11 cellular contexts compared by ENCODE assay signal in genomic region chr14:49961270-49962222, GRCh38.
DNase-seq lines count a peak whose midpoint lies in the region; ATAC-seq, FAIRE-seq and TF ChIP-seq lines count a peak whose summit lies in the region.
"Had no signal": no experiment of that assay in that cellular context is flagged by ENCODE, and none has a peak within 500 bp of the region (broad histone marks: within the 10 kb centered on the region; RNA-seq: fewer than 3 reads in every experiment).

No MANE protein-coding gene starts in this region.

- H3K27me3 Mint-ChIP-seq in activated CD8-positive, alpha-beta memory T cell treated with anti-CD3 and anti-CD28 coated beads, Interleukin-2, amount 10 ng/mL, durations not matched to agents 7 days and 5 days: no peaks in the 10 kb centered on the region
- no peaks in the 10 kb centered on the region for H3K27me3 Mint-ChIP-seq in stimulated activated naive CD8-positive, alpha-beta T cell treated with anti-CD3 and anti-CD28 coated beads, Interleukin-15, Interleukin-2, amounts not matched to agents 100 ng/mL and 50 ng/mL, for 24 hours

- peak overlapping the region; percentile 56 for H3K4me2 ChIP-seq in GM12878 (ENCODE audit: control insufficient read depth, insufficient read depth)

- no peak overlapping the region for H3K4me3 Mint-ChIP-seq in activated CD8-positive, alpha-beta memory T cell treated with anti-CD3 and anti-CD28 coated beads, Interleukin-2, amount 10 ng/mL, durations not matched to agents 7 days and 5 days
- H3K4me3 Mint-ChIP-seq in stimulated activated naive CD8-positive, alpha-beta T cell treated with anti-CD3 and anti-CD28 coated beads, Interleukin-15, Interleukin-2, amounts not matched to agents 100 ng/mL and 50 ng/mL, for 24 hours: no peak overlapping the region

- H3K4me1 Mint-ChIP-seq in activated CD8-positive, alpha-beta memory T cell treated with anti-CD3 and anti-CD28 coated beads, Interleukin-2, amount 10 ng/mL, durations not matched to agents 7 days and 5 days: peaks cover 24% of the 10 kb centered on the region
- H3K4me1 Mint-ChIP-seq in stimulated activated naive CD8-positive, alpha-beta T cell treated with anti-CD3 and anti-CD28 coated beads, Interleukin-15, Interleukin-2, amounts not matched to agents 100 ng/mL and 50 ng/mL, for 24 hours (ENCODE audit: low read depth): peaks cover 55% of the 10 kb centered on the region

- ATAC-seq in activated CD8-positive, alpha-beta memory T cell treated with anti-CD3 and anti-CD28 coated beads, Interleukin-2, amount 10 ng/mL, durations not matched to agents 7 days and 5 days: no peak
- ATAC-seq in HG02973 (IDR thresholded peaks at IDR 0.05; ENCODE audit: unreplicated experiment) (peak; percentile 48), GM12878 (peak; percentile 68), GM18870 (IDR thresholded peaks at IDR 0.05; ENCODE audit: unreplicated experiment) (no peak)

- no peaks in the 10 kb centered on the region for H3K79me2 ChIP-seq in GM12878 (ENCODE audit: control insufficient read depth, insufficient read depth, low read length)

- peak overlapping the region; percentile 80 for H2AFZ ChIP-seq in GM12878 (ENCODE audit: control insufficient read depth, low read depth, low read length)

- FAIRE-seq in GM12878 (lab: Jason Lieb, UNC) (no peak), small intestine (lab: Jason Lieb, UNC) (no peak)
- FAIRE-seq: kidney had no signal

- WGBS in GM12878 (ENCODE audit: insufficient coverage, insufficient replicate concordance, low lambda C conversion rate, missing lambda C conversion rate): under 1% methylated on average over 13 of the region's 13 CpGs
- 83 to 87% (median 87%) methylated on average over 13 of the region's 13 CpGs for WGBS in small intestine, 3 donors

- no TSS peak for BruUV-seq in GM12878 (replicated peaks; lab: Mats Ljungman, UMichigan)

- SMC1A ChIA-PET in GM12878 (lab: Charles Lee; ENCODE audit: uncharacterized antibody, unreplicated experiment): interaction anchor here (0.6 to 5.5 kb wide), 24 partner anchors 10 to 146 kb away, joined by 3 to 60 read pairs (median 5); no protein-coding TSS in a partner anchor

- H3K9ac ChIP-seq in GM12878 (ENCODE audit: control insufficient read depth, insufficient read depth, low read length): peak overlapping the region; percentile 11
- H3K9ac ChIP-seq: BLaER1 treated with 17β-estradiol and CSF1 and Interleukin-3, amounts not matched to agents 10 nM and 100 nM had no signal

- peak overlapping the region; percentile 6 for H3K27ac Mint-ChIP-seq in activated CD8-positive, alpha-beta memory T cell treated with anti-CD3 and anti-CD28 coated beads, Interleukin-2, amount 10 ng/mL, durations not matched to agents 7 days and 5 days
- peak overlapping the region; percentile 42 for H3K27ac Mint-ChIP-seq in stimulated activated naive CD8-positive, alpha-beta T cell treated with anti-CD3 and anti-CD28 coated beads, Interleukin-15, Interleukin-2, amounts not matched to agents 100 ng/mL and 50 ng/mL, for 24 hours

- no peaks in the 10 kb centered on the region for H3K9me3 ChIP-seq in GM12878 (replicated peaks; ENCODE audit: control insufficient read depth, insufficient read depth, low read length)
- H3K9me3 ChIP-seq in small intestine (ENCODE audit: control insufficient read depth, low read depth): no peaks in the 10 kb centered on the region
- H3K9me3 ChIP-seq: BLaER1 treated with 17β-estradiol and CSF1 and Interleukin-3, amounts not matched to agents 10 nM and 100 nM had no signal

- H3K36me3 Mint-ChIP-seq in activated CD8-positive, alpha-beta memory T cell treated with anti-CD3 and anti-CD28 coated beads, Interleukin-2, amount 10 ng/mL, durations not matched to agents 7 days and 5 days: peaks cover 6% of the 10 kb centered on the region
- no peaks in the 10 kb centered on the region for H3K36me3 Mint-ChIP-seq in stimulated activated naive CD8-positive, alpha-beta T cell treated with anti-CD3 and anti-CD28 coated beads, Interleukin-15, Interleukin-2, amounts not matched to agents 100 ng/mL and 50 ng/mL, for 24 hours (ENCODE audit: low read depth)

- no peak for TF ChIP-seq RAD21 in GM12878 (IDR thresholded peaks at IDR 0.05; ENCODE audit: insufficient read depth, low read depth, low read length)

- in situ Hi-C loops in GM12878 (cut with MboI): no loop called here

- H3K27ac ChIP-seq in GM12878 (ENCODE audit: control insufficient read depth, insufficient read depth): peak overlapping the region; percentile 78
- H3K27ac ChIP-seq in small intestine (ENCODE audit: low read depth in 1 of 2, low read length in 1 of 2): no peak overlapping the region
- H3K27ac ChIP-seq: BLaER1 treated with 17β-estradiol and CSF1 and Interleukin-3, amounts not matched to agents 10 nM and 100 nM had no signal

- RAD21 ChIA-PET in GM12878 (lab: Charles Lee; ENCODE audit: unreplicated experiment): interaction anchor here (0.5 to 5.5 kb wide), 16 partner anchors 10 to 143 kb away, joined by 3 to 35 read pairs (median 6); no protein-coding TSS in a partner anchor

- H3K4me1 ChIP-seq in GM12878 (ENCODE audit: control insufficient read depth, insufficient read depth, low read length) (peaks cover 44% of the 10 kb centered on the region), small intestine (ENCODE audit: control insufficient read depth in 2 of 2, insufficient read depth in 1 of 2, low read depth in 1 of 2, low read length in 1 of 2) (peaks cover 0 to 5% of the 10 kb centered on the region in 2 donors)

- TF ChIP-seq CTCF in GM12878 (IDR thresholded peaks at IDR 0.05 in 2 of 3, conservative IDR thresholded peaks at IDR 0.05 in 1 of 3; ENCODE audit: control insufficient read depth in 2 of 3, extremely low read depth in 1 of 3, insufficient read depth in 1 of 3, low read depth in 3 of 3, low read length in 3 of 3): no peak

- CTCF ChIA-PET in activated CD8-positive, alpha-beta memory T cell treated with anti-CD3 and anti-CD28 coated beads, Interleukin-2, amount 10 ng/mL, durations not matched to agents 7 days and 5 days (lab: Charles Lee): interaction anchor here (0.5 to 4.1 kb wide), 3 partner anchors 9 to 159 kb away, joined by 3 to 13 read pairs (median 3); no protein-coding TSS in a partner anchor
- CTCF ChIA-PET in GM12878 (lab: Yijun Ruan, JAX): interaction anchor here (0.6 to 3.4 kb wide), 11 partner anchors 10 to 121 kb away, joined by 3 to 24 read pairs (median 4); partner anchors contain the start of gene NEMF

- H3K9me3 Mint-ChIP-seq in activated CD8-positive, alpha-beta memory T cell treated with anti-CD3 and anti-CD28 coated beads, Interleukin-2, amount 10 ng/mL, durations not matched to agents 7 days and 5 days (ENCODE audit: low read depth): no peaks in the 10 kb centered on the region
- H3K9me3 Mint-ChIP-seq in stimulated activated naive CD8-positive, alpha-beta T cell treated with anti-CD3 and anti-CD28 coated beads, Interleukin-15, Interleukin-2, amounts not matched to agents 100 ng/mL and 50 ng/mL, for 24 hours: peaks cover 3% of the 10 kb centered on the region

- no peak for DNase-seq in activated CD8-positive, alpha-beta memory T cell treated with anti-CD3 and anti-CD28 coated beads, Interleukin-2, amount 10 ng/mL, durations not matched to agents 7 days and 5 days
- DNase-seq in activated CD8-positive, alpha-beta memory T cell treated with anti-CD3 and anti-CD28 coated beads for 24 hours: no peak
- DNase-seq in GM12878 (ENCODE audit: low read depth, low spot score) (no peak), small intestine (no peak), NCI-H524 (lab: John Stamatoyannopoulos, UW) (no peak)
- DNase-seq: kidney, MV-4-11 had no signal

- no peaks in the 10 kb centered on the region for H4K20me1 ChIP-seq in GM12878 (ENCODE audit: control insufficient read depth, insufficient read depth)
- H4K20me1 ChIP-seq: BLaER1 treated with 17β-estradiol and CSF1 and Interleukin-3, amounts not matched to agents 10 nM and 100 nM had no signal

- TF ChIP-seq POLR2A in GM12878 (IDR thresholded peaks at IDR 0.05; ENCODE audit: low read depth, low read length): no peak

- intact Hi-C loops in GM12878 (cut with micrococcal nuclease; ENCODE audit: unreplicated experiment): loop anchor here (2.0 to 5.0 kb wide), 2 partner anchors 41 to 77 kb away; no protein-coding TSS in a partner anchor

- H3K27me3 ChIP-seq in GM12878 (replicated peaks in 1 of 2; ENCODE audit: control insufficient read depth in 2 of 2, insufficient read depth in 2 of 2, low read length in 1 of 2) (no peaks in the 10 kb centered on the region), small intestine (ENCODE audit: control insufficient read depth in 2 of 2, insufficient read depth in 2 of 2, low read length in 2 of 2) (no peaks in the 10 kb centered on the region)
- H3K27me3 ChIP-seq: BLaER1 treated with 17β-estradiol and CSF1 and Interleukin-3, amounts not matched to agents 10 nM and 100 nM had no signal

- H3K4me3 ChIP-seq in GM12878 (no peak overlapping the region), small intestine (ENCODE audit: low read depth in 1 of 2, low read length in 2 of 2) (no peak overlapping the region)
- H3K4me3 ChIP-seq: BLaER1 treated with 17β-estradiol and CSF1 and Interleukin-3, amounts not matched to agents 10 nM and 100 nM had no signal

- no peak for TF ChIP-seq EP300 in GM12878 (IDR thresholded peaks at IDR 0.05; ENCODE audit: borderline replicate concordance in 1 of 2, control insufficient read depth in 1 of 2, low read depth in 2 of 2, low read length in 2 of 2)

- H3K36me3 ChIP-seq in GM12878 (ENCODE audit: control insufficient read depth in 2 of 2, insufficient read depth in 2 of 2, low read length in 1 of 2) (no peaks in the 10 kb centered on the region), small intestine (ENCODE audit: control insufficient read depth in 2 of 2, insufficient read depth in 2 of 2, low read length in 2 of 2) (no peaks in the 10 kb centered on the region)
- H3K36me3 ChIP-seq: BLaER1 treated with 17β-estradiol and CSF1 and Interleukin-3, amounts not matched to agents 10 nM and 100 nM had no signal

- POLR2A ChIA-PET in GM12878 (lab: Charles Lee): interaction anchor here (0.5 to 2.9 kb wide), 10 partner anchors 11 to 120 kb away, joined by 3 to 21 read pairs (median 3); no protein-coding TSS in a partner anchor

TF ChIP-seq in GM12878, 131 proteins besides CTCF, POLR2A, EP300 and RAD21 (continues in another document):
- TF ChIP-seq MEF2B (IDR thresholded peaks at IDR 0.05; ENCODE audit: partially characterized antibody, poor library complexity, severe bottlenecking) (peak; percentile 32), EGR1 (IDR thresholded peaks at IDR 0.05; ENCODE audit: borderline replicate concordance in 1 of 2, low read depth in 2 of 2, low read length in 2 of 2) (no peak), JUNB (IDR thresholded peaks at IDR 0.05) (0 out of 2 replicates have a peak, but pooled peaks have one; percentile 12), NFIC (IDR thresholded peaks at IDR 0.05; ENCODE audit: low read depth, low read length) (peak; percentile 29; the same call in 1 of the 2 replicates)

Comparison
In these comparisons a context has a peak if more than half of its experiments do, and no peak if none do; other contexts are left out.
1. ATAC-seq: peak in HG02973 (single experiment) and GM12878 (single experiment); none in activated CD8-positive, alpha-beta memory T cell treated with anti-CD3 and anti-CD28 coated beads, Interleukin-2, amount 10 ng/mL, durations not matched to agents 7 days and 5 days (single experiment) and GM18870 (single experiment).